In the genomic region with DNA sequence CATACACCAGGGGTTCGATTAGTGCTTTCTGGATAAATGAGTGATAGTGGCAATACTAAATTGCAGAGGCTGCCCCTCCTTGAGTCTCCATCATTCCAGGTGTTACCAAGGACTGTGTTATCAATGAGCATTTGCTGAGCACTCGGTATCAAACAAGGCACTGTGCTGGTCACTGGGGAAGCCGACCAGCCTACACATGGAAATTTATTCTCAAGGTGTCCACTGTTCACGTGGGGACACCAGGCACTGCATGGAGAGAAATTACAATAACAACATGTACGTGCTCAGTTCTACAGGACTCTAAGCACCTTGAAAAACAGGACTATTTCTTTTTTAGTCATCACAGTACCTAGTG, we compare ENCODE assay signal across 30 cellular contexts. TPM values are rescaled to one million over a fixed set of nuclear protein-coding genes. Genes with fewer than 3 reads are reported as not detected.
DNase-seq lines count a peak whose midpoint lies in the region; ATAC-seq, FAIRE-seq and TF ChIP-seq lines count a peak whose summit lies in the region.
"Had no signal": no experiment of that assay in that cellular context is flagged by ENCODE, and none has a peak within 500 bp of the region (broad histone marks: within the 10 kb centered on the region; RNA-seq: fewer than 3 reads in every experiment).

No MANE protein-coding gene starts in this region.

- H3K9ac ChIP-seq in endothelial cell of umbilical vein (replicated peaks; ENCODE audit: extremely low read depth, insufficient read depth, low read length), result no peak overlapping the region

- 84 to 91% (median 86%) methylated on average over 5 of the region's 5 CpGs for WGBS in heart left ventricle, 4 donors

- peaks cover 9 to 51% (median 27%) of the 10 kb centered on the region in 12 donors for H3K4me1 ChIP-seq in heart left ventricle
- peaks cover 23% of the 10 kb centered on the region for H3K4me1 ChIP-seq in endothelial cell of umbilical vein (ENCODE audit: control insufficient read depth, extremely low read depth, insufficient read depth, low read length)
- peaks cover 9% of the 10 kb centered on the region for H3K4me1 ChIP-seq in vagina

- H3K4me2 ChIP-seq in endothelial cell of umbilical vein (ENCODE audit: insufficient read depth, low read length), result no peak overlapping the region

- no peaks in the 10 kb centered on the region for H3K27me3 ChIP-seq in heart left ventricle
- no peaks in the 10 kb centered on the region for H3K27me3 ChIP-seq in endothelial cell of umbilical vein (ENCODE audit: control insufficient read depth in 2 of 2, insufficient read depth in 2 of 2, low read length in 2 of 2)
- no peaks in the 10 kb centered on the region for H3K27me3 ChIP-seq in vagina
- H3K27me3 ChIP-seq: brain microvascular endothelial cell, upper lobe of right lung had no signal

- no peak overlapping the region for H3K4me3 ChIP-seq in heart left ventricle
- H3K4me3 ChIP-seq in endothelial cell of umbilical vein (replicated peaks in 1 of 3; ENCODE audit: insufficient read depth in 1 of 3, low read depth in 1 of 3, low read length in 3 of 3), result no peak overlapping the region
- H3K4me3 ChIP-seq in vagina, result no peak overlapping the region
- H3K4me3 ChIP-seq: upper lobe of right lung had no signal

- ATAC-seq in heart left ventricle (no peak), Right ventricle myocardium superior (ENCODE audit: poor library complexity) (no peak), HG02885 (IDR thresholded peaks at IDR 0.05; ENCODE audit: poor library complexity, unreplicated experiment) (no peak), GM19023 (IDR thresholded peaks at IDR 0.05; ENCODE audit: unreplicated experiment) (no peak)
- ATAC-seq: activated naive CD8-positive, alpha-beta T cell treated with anti-CD3 and anti-CD28 coated beads, Interleukin-2, amount 50 U/mL, for 24 hours; left lobe of liver; naive thymus-derived CD4-positive, alpha-beta T cell; upper lobe of right lung had no signal

- no peaks in the 10 kb centered on the region for H4K20me1 ChIP-seq in endothelial cell of umbilical vein (replicated peaks; ENCODE audit: control insufficient read depth, extremely low read depth, insufficient read depth, low read length)

- TF ChIP-seq CTCF in heart left ventricle (IDR thresholded peaks at IDR 0.05), result no peak
- TF ChIP-seq CTCF in endothelial cell of umbilical vein (IDR thresholded peaks at IDR 0.05; ENCODE audit: extremely low read depth in 1 of 2, insufficient read depth in 1 of 2, low read depth in 1 of 2, low read length in 2 of 2), result no peak
- no peak for TF ChIP-seq CTCF in osteocyte (IDR thresholded peaks at IDR 0.05)
- no peak for TF ChIP-seq CTCF in vagina (IDR thresholded peaks at IDR 0.05)

- no peaks in the 10 kb centered on the region for H3K79me2 ChIP-seq in endothelial cell of umbilical vein (ENCODE audit: control insufficient read depth, insufficient read depth, low read length)

- no peak overlapping the region for H2AFZ ChIP-seq in endothelial cell of umbilical vein (ENCODE audit: low read depth, low read length)

- peak overlapping the region; percentile 39 for H3K27ac Mint-ChIP-seq in osteocyte (ENCODE audit: unreplicated experiment)
- H3K27ac Mint-ChIP-seq: activated CD4-positive, alpha-beta T cell treated with anti-CD3 and anti-CD28 coated beads, Interleukin-2, amount 10 ng/mL, durations not matched to agents 24 days and 14 days; activated naive CD8-positive, alpha-beta T cell treated with anti-CD3 and anti-CD28 coated beads, Interleukin-2, amount 50 U/mL, for 24 hours; activated T-cell treated with anti-CD3 and anti-CD28 coated beads, Interleukin-2, amount 50 U/mL, for 24 hours; naive thymus-derived CD4-positive, alpha-beta T cell had no signal

- H3K9me1 ChIP-seq in endothelial cell of umbilical vein (replicated peaks; ENCODE audit: control insufficient read depth, extremely low read depth, insufficient read depth, low read length), result no peaks in the 10 kb centered on the region

- no peaks in the 10 kb centered on the region for H3K36me3 Mint-ChIP-seq in osteocyte (ENCODE audit: unreplicated experiment)

- POLR2A ChIA-PET in endothelial cell of umbilical vein (lab: Charles Lee), result no interaction called here

- TF ChIP-seq POLR2A in heart left ventricle (IDR thresholded peaks at IDR 0.05) (no peak), endothelial cell of umbilical vein (IDR thresholded peaks at IDR 0.05; ENCODE audit: low read depth, low read length) (no peak), vagina (IDR thresholded peaks at IDR 0.05) (no peak)

- CTCF ChIA-PET in endothelial cell of umbilical vein (lab: Charles Lee), result interaction anchor here (1.1 to 3.9 kb wide), 6 partner anchors 10 to 172 kb away, joined by 3 to 40 read pairs (median 6); no protein-coding TSS in a partner anchor

- H3K9me3 ChIP-seq in heart left ventricle (no peaks in the 10 kb centered on the region), endothelial cell of umbilical vein (replicated peaks; ENCODE audit: control insufficient read depth, insufficient read depth, low read length) (no peaks in the 10 kb centered on the region), vagina (no peaks in the 10 kb centered on the region)
- H3K9me3 ChIP-seq: upper lobe of right lung had no signal

- H3K36me3 ChIP-seq in heart left ventricle (peaks cover 0 to 3% (median 0%) of the 10 kb centered on the region in 9 donors), endothelial cell of umbilical vein (ENCODE audit: control insufficient read depth in 2 of 2, extremely low read depth in 1 of 2, insufficient read depth in 2 of 2, low read length in 2 of 2) (no peaks in the 10 kb centered on the region), vagina (no peaks in the 10 kb centered on the region)
- H3K36me3 ChIP-seq: brain microvascular endothelial cell, upper lobe of right lung, WERI-Rb-1 had no signal

- H3K27ac ChIP-seq in heart left ventricle (peak overlapping the region in 10 of 12 donors; percentile 18 to 87 (median 78)), endothelial cell of umbilical vein (ENCODE audit: insufficient read depth, low read depth, low read length) (peak overlapping the region; percentile 1), vagina (peak overlapping the region; percentile 68)
- H3K27ac ChIP-seq: epithelial cell of prostate, upper lobe of right lung, WERI-Rb-1 had no signal

- intact Hi-C loops in heart left ventricle (cut with DNase I) (no loop called here), Right ventricle myocardium superior (cut with DNase I) (no loop called here), endothelial cell of umbilical vein (cut with micrococcal nuclease) (loop anchor here (2.0 kb wide), 1 partner anchor 17 kb away; no protein-coding TSS in a partner anchor), vagina (cut with DNase I) (no loop called here)

- FAIRE-seq in endothelial cell of umbilical vein (lab: Jason Lieb, UNC), result no peak

- peaks cover 21% of the 10 kb centered on the region for H3K4me1 Mint-ChIP-seq in osteocyte (ENCODE audit: unreplicated experiment)
- H3K4me1 Mint-ChIP-seq: activated naive CD8-positive, alpha-beta T cell treated with anti-CD3 and anti-CD28 coated beads, Interleukin-2, amount 50 U/mL, for 24 hours had no signal

- no peak for DNase-seq in heart left ventricle
- no peak for DNase-seq in Right ventricle myocardium superior
- no peak for DNase-seq in endothelial cell of umbilical vein (ENCODE audit: low read depth, low spot score)
- no peak for DNase-seq in osteocyte (ENCODE audit: extremely low spot score, unreplicated experiment)
- no peak for DNase-seq in vagina (ENCODE audit: extremely low spot score in 2 of 2)
- no peak for DNase-seq in SKM-1 treated with dmso at 0.1 percent for 144 hours (lab: John Stamatoyannopoulos, UW; ENCODE audit: unreplicated experiment)
- DNase-seq: 8988T; activated CD4-positive, alpha-beta T cell treated with anti-CD3 and anti-CD28 coated beads, Interleukin-2, amount 10 ng/mL, durations not matched to agents 24 days and 14 days; activated gamma-delta T cell; activated naive CD8-positive, alpha-beta T cell treated with anti-CD3 and anti-CD28 coated beads, Interleukin-2, amount 50 U/mL, for 24 hours; activated T-cell treated with anti-CD3 and anti-CD28 coated beads, Interleukin-2, amount 50 U/mL, for 24 hours; Calu3; DMS79 treated with DMSO at 0.1 percent for 48 hours; foreskin melanocyte; GF-D8; hypothalamus; Karpas-422; mesendoderm; naive thymus-derived CD4-positive, alpha-beta T cell; NCI-H1436; NCI-H446 treated with DMSO at 0.1 percent for 48 hours; NCI-H82; T-helper 9 cell; WERI-Rb-1 had no signal

- dilution Hi-C loops in endothelial cell of umbilical vein (cut with MboI; ENCODE audit: extremely low pct_ligation_motif_present, low sequenced_read_pairs), result no loop called here

- no peaks in the 10 kb centered on the region for H3K9me3 Mint-ChIP-seq in osteocyte (ENCODE audit: unreplicated experiment)
- H3K9me3 Mint-ChIP-seq: activated CD4-positive, alpha-beta T cell treated with anti-CD3 and anti-CD28 coated beads, Interleukin-2, amount 10 ng/mL, durations not matched to agents 24 days and 14 days; activated naive CD8-positive, alpha-beta T cell treated with anti-CD3 and anti-CD28 coated beads, Interleukin-2, amount 50 U/mL, for 24 hours; activated T-cell treated with anti-CD3 and anti-CD28 coated beads, Interleukin-2, amount 50 U/mL, for 24 hours; naive thymus-derived CD4-positive, alpha-beta T cell had no signal

- no peak overlapping the region for H3K4me3 Mint-ChIP-seq in osteocyte (ENCODE audit: unreplicated experiment)
- H3K4me3 Mint-ChIP-seq: activated CD4-positive, alpha-beta T cell treated with anti-CD3 and anti-CD28 coated beads, Interleukin-2, amount 10 ng/mL, durations not matched to agents 24 days and 14 days; activated naive CD8-positive, alpha-beta T cell treated with anti-CD3 and anti-CD28 coated beads, Interleukin-2, amount 50 U/mL, for 24 hours; activated T-cell treated with anti-CD3 and anti-CD28 coated beads, Interleukin-2, amount 50 U/mL, for 24 hours; naive thymus-derived CD4-positive, alpha-beta T cell had no signal

- no peaks in the 10 kb centered on the region for H3K27me3 Mint-ChIP-seq in osteocyte (ENCODE audit: unreplicated experiment)
- H3K27me3 Mint-ChIP-seq: activated naive CD8-positive, alpha-beta T cell treated with anti-CD3 and anti-CD28 coated beads, Interleukin-2, amount 50 U/mL, for 24 hours; activated T-cell treated with anti-CD3 and anti-CD28 coated beads, Interleukin-2, amount 50 U/mL, for 24 hours had no signal

- no TSS peak for BruUV-seq in endothelial cell of umbilical vein (replicated peaks; lab: Mats Ljungman, UMichigan)

RNA-seq across cellular contexts. Expression of a gene that starts 22.2 kb away (rescaled TPM):
- 100 to 1,000 TPM; 107 to 214 (median 139) TPM for total RNA-seq in heart left ventricle
- 100 to 1,000 TPM in 1 of 2 donors, 10 to 100 TPM in 1; 93.4 to 120 TPM for polyA plus RNA-seq in heart left ventricle
- 138 TPM for total RNA-seq in Right ventricle myocardium superior
- 407 and 416 TPM in 2 replicates for total RNA-seq in endothelial cell of umbilical vein
- polyA plus RNA-seq in endothelial cell of umbilical vein, result 356 and 385 TPM in 2 replicates
- 317 and 396 TPM in 2 replicates for polyA plus RNA-seq in endothelial cell of umbilical vein (2011; cell fraction: cytosol; rRNA removed)
- polyA plus RNA-seq in endothelial cell of umbilical vein (2011; cell fraction: nucleus; rRNA removed), result 509 and 635 TPM in 2 replicates
- polyA plus RNA-seq in endothelial cell of umbilical vein (2012), result 125 and 130 TPM in 2 replicates
- 566 and 594 TPM in 2 replicates for polyA minus RNA-seq in endothelial cell of umbilical vein
- 16.0 TPM for polyA minus RNA-seq in endothelial cell of umbilical vein (2011; cell fraction: cytosol; rRNA and poly(A)+ RNA removed)
- 401 and 590 TPM in 2 replicates for polyA minus RNA-seq in endothelial cell of umbilical vein (2011; cell fraction: nucleus; rRNA and poly(A)+ RNA removed)
- total RNA-seq in osteocyte, result 53.8 and 67.8 TPM in 2 replicates
- total RNA-seq in vagina, result 27.0 TPM

Comparison
In these comparisons a context has a peak if more than half of its experiments do, and no peak if none do; other contexts are left out.
1. H3K27ac ChIP-seq: peak in every context shown above with its lines; median percentile 78 in heart left ventricle; 68 in vagina; 1 in endothelial cell of umbilical vein.